ENCODE assay signal across 4 cellular contexts in genomic region chr4:4084171-4084570, GRCh38.
DNase-seq lines count a peak whose midpoint lies in the region; ATAC-seq, FAIRE-seq and TF ChIP-seq lines count a peak whose summit lies in the region.
"Not testable (repeated sequence)": the region's sequence is repeated elsewhere in the genome, so short reads cannot be mapped to it uniquely, and the experiment has no call there.

No MANE protein-coding gene starts in this region.

- not testable (repeated sequence) for H3K27ac ChIP-seq in esophagus muscularis mucosa (replicated peaks in 1 of 4); HepG2 (ENCODE audit: extremely low read length, insufficient read depth, low read length)

- H2AFZ ChIP-seq in HepG2 (ENCODE audit: low read length): not testable (repeated sequence)

- CTCF ChIA-PET in HEK293T (lab: Yijun Ruan, JAX); HepG2 (lab: Yijun Ruan, JAX; ENCODE audit: low intra/inter-chr PET ratio, low total read pairs): not testable (repeated sequence)

- not testable (repeated sequence) for H3K9me3 Mint-ChIP-seq in osteocyte (ENCODE audit: unreplicated experiment)

- H3K4me2 ChIP-seq in HepG2 (ENCODE audit: low read depth, low read length): not testable (repeated sequence)

- H3K4me1 ChIP-seq in esophagus muscularis mucosa; HepG2 (ENCODE audit: insufficient read depth, low read length): not testable (repeated sequence)

- H3K4me1 Mint-ChIP-seq in osteocyte (ENCODE audit: unreplicated experiment): not testable (repeated sequence)

- not testable (repeated sequence) for TF ChIP-seq CTCF in esophagus muscularis mucosa (IDR thresholded peaks at IDR 0.05); HepG2 (CRISPR knock-in tag; IDR thresholded peaks at IDR 0.05); osteocyte (IDR thresholded peaks at IDR 0.05)

- DNase-seq in HEK293T (ENCODE audit: extremely low spot score); HepG2 (ENCODE audit: low spot score): not testable (repeated sequence)
- DNase-seq in esophagus muscularis mucosa (ENCODE audit: extremely low spot score) (peak; percentile 12), osteocyte (ENCODE audit: extremely low spot score, unreplicated experiment) (peak; percentile 2)

- not testable (repeated sequence) for BruUV-seq in HepG2 (replicated peaks; lab: Mats Ljungman, UMichigan)

- not testable (repeated sequence) for TF ChIP-seq EP300 in esophagus muscularis mucosa (IDR thresholded peaks at IDR 0.05); HepG2 (IDR thresholded peaks at IDR 0.05; ENCODE audit: low read depth in 2 of 2, low read length in 2 of 2); HepG2 (CRISPR knock-in tag; IDR thresholded peaks at IDR 0.05; ENCODE audit: borderline replicate concordance)

- POLR2A ChIA-PET in HEK293T (lab: Yijun Ruan, JAX); HepG2 (lab: Yijun Ruan, JAX): not testable (repeated sequence)

- H3K36me3 ChIP-seq in esophagus muscularis mucosa; HepG2 (replicated peaks in 1 of 2; ENCODE audit: control insufficient read depth in 1 of 2, insufficient read depth in 2 of 2, low read length in 2 of 2): not testable (repeated sequence)

- ATAC-seq in HepG2: not testable (repeated sequence)

- not testable (repeated sequence) for TF ChIP-seq POLR2A in esophagus muscularis mucosa (IDR thresholded peaks at IDR 0.05; ENCODE audit: low read depth); HepG2 (IDR thresholded peaks at IDR 0.05; ENCODE audit: insufficient read depth in 1 of 2, low read depth in 2 of 2, low read length in 2 of 2)

- TF ChIP-seq RAD21 in HepG2 (CRISPR knock-in tag; IDR thresholded peaks at IDR 0.05): not testable (repeated sequence)

- not testable (repeated sequence) for H3K9me3 ChIP-seq in esophagus muscularis mucosa; HepG2 (ENCODE audit: low read length)

- not testable (repeated sequence) for H3K27me3 ChIP-seq in esophagus muscularis mucosa; HepG2 (ENCODE audit: control insufficient read depth in 1 of 2, insufficient read depth in 2 of 2, low read length in 2 of 2)

- intact Hi-C loops in esophagus muscularis mucosa (cut with DNase I); HepG2 (cut with micrococcal nuclease; ENCODE audit: unreplicated experiment): not testable (repeated sequence)

- H3K4me3 ChIP-seq in esophagus muscularis mucosa; HepG2 (replicated peaks in 1 of 3; ENCODE audit: insufficient read depth in 1 of 3, low read depth in 2 of 3, low read length in 3 of 3): not testable (repeated sequence)

- H3K36me3 Mint-ChIP-seq in osteocyte (ENCODE audit: unreplicated experiment): not testable (repeated sequence)

- not testable (repeated sequence) for H4K20me1 ChIP-seq in HepG2 (ENCODE audit: insufficient read depth, low read length)

- H3K27me3 Mint-ChIP-seq in osteocyte (ENCODE audit: unreplicated experiment): not testable (repeated sequence)

- 92% methylated on average over 6 of the region's 6 CpGs for WGBS in esophagus muscularis mucosa
- 7% methylated on average over 6 of the region's 6 CpGs for WGBS in HepG2 (ENCODE audit: low lambda C conversion rate)

- H3K9ac ChIP-seq in HepG2 (ENCODE audit: insufficient read depth, low read depth, low read length): not testable (repeated sequence)

- not testable (repeated sequence) for H3K27ac Mint-ChIP-seq in osteocyte (ENCODE audit: unreplicated experiment)

- not testable (repeated sequence) for H3K4me3 Mint-ChIP-seq in osteocyte (ENCODE audit: unreplicated experiment)

- not testable (repeated sequence) for H3K79me2 ChIP-seq in HepG2 (ENCODE audit: insufficient read depth, low read length)

- FAIRE-seq in HepG2 (lab: Jason Lieb, UNC): not testable (repeated sequence)

- in situ Hi-C loops in HepG2 (cut with HindIII; ENCODE audit: extremely low pct_ligation_motif_present, low pct_unique_long_range_greater_than_20kb): not testable (repeated sequence)

TF ChIP-seq in HEK293T, 16 proteins besides CTCF, POLR2A, EP300 and RAD21:
- TF ChIP-seq ELF4 (IDR thresholded peaks at IDR 0.05): peak; percentile 52; the same call in 1 of the 2 replicates

TF ChIP-seq in HepG2, 621 proteins besides CTCF, POLR2A, EP300 and RAD21:
- peak; percentile 77 for TF ChIP-seq ZBTB40 (IDR thresholded peaks at IDR 0.05)
- TF ChIP-seq ZBTB40 (CRISPR knock-in tag; IDR thresholded peaks at IDR 0.05): not testable (repeated sequence)
